Comparison of ENCODE assay signal across 9 cellular contexts in genomic region chr13:38582133-38582532, GRCh38.
DNase-seq lines count a peak whose midpoint lies in the region; ATAC-seq, FAIRE-seq and TF ChIP-seq lines count a peak whose summit lies in the region.
"Had no signal": no experiment of that assay in that cellular context is flagged by ENCODE, and none has a peak within 500 bp of the region (broad histone marks: within the 10 kb centered on the region; RNA-seq: fewer than 3 reads in every experiment).

No MANE protein-coding gene starts in this region.

- H2AFZ ChIP-seq in osteoblast (ENCODE audit: low read length), result no peak overlapping the region

- DNase-seq in BJ (ENCODE audit: low read depth) (peak; percentile 2), HTR-8/SVneo (ENCODE audit: insufficient read length, low spot score) (peak; percentile 4), Peyer's patch (no peak), esophagus muscularis mucosa (ENCODE audit: extremely low spot score) (no peak), osteoblast (ENCODE audit: insufficient read length, low spot score, missing footprints) (no peak), posterior vena cava (ENCODE audit: low spot score) (no peak)
- no peak for DNase-seq in activated CD4-positive, CD25-positive, alpha-beta regulatory T cell (lab: John Stamatoyannopoulos, UW)
- DNase-seq: upper lobe of left lung had no signal

- no peaks in the 10 kb centered on the region for H3K36me3 ChIP-seq in BJ (ENCODE audit: control insufficient read depth, insufficient read depth, low read length)
- no peaks in the 10 kb centered on the region for H3K36me3 ChIP-seq in Peyer's patch
- no peaks in the 10 kb centered on the region for H3K36me3 ChIP-seq in esophagus muscularis mucosa
- H3K36me3 ChIP-seq in osteoblast (ENCODE audit: insufficient read depth, low read length), result no peaks in the 10 kb centered on the region
- H3K36me3 ChIP-seq: upper lobe of left lung had no signal

- no peak for FAIRE-seq in HTR-8/SVneo (lab: Jason Lieb, UNC)

- no peaks in the 10 kb centered on the region for H3K27me3 ChIP-seq in BJ (ENCODE audit: control insufficient read depth, insufficient read depth, low read length)
- no peaks in the 10 kb centered on the region for H3K27me3 ChIP-seq in Peyer's patch
- no peaks in the 10 kb centered on the region for H3K27me3 ChIP-seq in esophagus muscularis mucosa
- no peaks in the 10 kb centered on the region for H3K27me3 ChIP-seq in osteoblast (ENCODE audit: insufficient read depth, low read length)
- H3K27me3 ChIP-seq: upper lobe of left lung had no signal

- TF ChIP-seq POLR2A in Peyer's patch (IDR thresholded peaks at IDR 0.05) (no peak), esophagus muscularis mucosa (IDR thresholded peaks at IDR 0.05; ENCODE audit: low read depth) (no peak)

- H3K4me3 ChIP-seq in BJ (ENCODE audit: low read depth, low read length) (no peak overlapping the region), Peyer's patch (no peak overlapping the region), esophagus muscularis mucosa (no peak overlapping the region), osteoblast (ENCODE audit: insufficient read depth, low read length) (no peak overlapping the region)
- H3K4me3 ChIP-seq: upper lobe of left lung had no signal

- CTCF ChIA-PET in BJ (lab: Yijun Ruan, JAX), result interaction anchor here (0.9 to 1.2 kb wide), 6 partner anchors 18 to 941 kb away, joined by 3 to 6 read pairs (median 3); no protein-coding TSS in a partner anchor

- H3K4me1 ChIP-seq in Peyer's patch (no peaks in the 10 kb centered on the region), esophagus muscularis mucosa (no peaks in the 10 kb centered on the region), osteoblast (ENCODE audit: insufficient read depth, low read length) (no peaks in the 10 kb centered on the region)
- H3K4me1 ChIP-seq: upper lobe of left lung had no signal

- H3K9me3 ChIP-seq in Peyer's patch, result no peaks in the 10 kb centered on the region
- H3K9me3 ChIP-seq in esophagus muscularis mucosa, result no peaks in the 10 kb centered on the region
- no peaks in the 10 kb centered on the region for H3K9me3 ChIP-seq in osteoblast (ENCODE audit: low read depth, low read length)
- H3K9me3 ChIP-seq: upper lobe of left lung had no signal

- no peaks in the 10 kb centered on the region for H4K20me1 ChIP-seq in osteoblast (ENCODE audit: insufficient read depth, low read length)

- 20% methylated on average over 2 of the region's 2 CpGs for WGBS in esophagus muscularis mucosa

- H3K4me2 ChIP-seq in osteoblast (ENCODE audit: insufficient read depth, low read length), result no peak overlapping the region

- intact Hi-C loops in esophagus muscularis mucosa (cut with DNase I) (no loop called here), posterior vena cava (cut with DNase I) (no loop called here)

- TF ChIP-seq CTCF in BJ (IDR thresholded peaks at IDR 0.05; ENCODE audit: insufficient read depth, low read depth, low read length), result peak; percentile 48
- peak in 4 of 6 experiments; percentile 19 to 39 (median 34) for TF ChIP-seq CTCF in Peyer's patch (IDR thresholded peaks at IDR 0.05)
- TF ChIP-seq CTCF in esophagus muscularis mucosa (IDR thresholded peaks at IDR 0.05), result peak; percentile 17 to 32 (median 28)
- peak; percentile 51 for TF ChIP-seq CTCF in osteoblast (IDR thresholded peaks at IDR 0.05; ENCODE audit: extremely low read depth, low read depth, low read length)

- ATAC-seq in GM18858 (IDR thresholded peaks at IDR 0.05; ENCODE audit: unreplicated experiment), result peak; percentile 77

- H3K79me2 ChIP-seq in osteoblast (ENCODE audit: insufficient read depth, low read length), result no peaks in the 10 kb centered on the region

- no peak overlapping the region for H3K27ac ChIP-seq in Peyer's patch
- no peak overlapping the region for H3K27ac ChIP-seq in esophagus muscularis mucosa (replicated peaks in 1 of 4)
- H3K27ac ChIP-seq in osteoblast (ENCODE audit: low read depth, low read length), result no peak overlapping the region
- H3K27ac ChIP-seq: upper lobe of left lung had no signal

- TF ChIP-seq EP300 in esophagus muscularis mucosa (IDR thresholded peaks at IDR 0.05), result no peak

- POLR2A ChIA-PET in BJ (lab: Charles Lee), result no interaction called here

Comparison
In these comparisons a context has a peak if more than half of its experiments do, and no peak if none do; other contexts are left out.
1. DNase-seq: peak in BJ (single experiment) and HTR-8/SVneo (single experiment); none in Peyer's patch (0 of 3), esophagus muscularis mucosa (single experiment), osteoblast (single experiment), activated CD4-positive, CD25-positive, alpha-beta regulatory T cell (0 of 4) and posterior vena cava (single experiment).
2. Peak in every context shown above with its lines, with median percentiles within 50 percentile points of each other: CTCF ChIP-seq.